ENCODE assay signal across 30 cellular contexts in genomic region chr2:168039885-168040284, GRCh38.
DNase-seq lines count a peak whose midpoint lies in the region; ATAC-seq, FAIRE-seq and TF ChIP-seq lines count a peak whose summit lies in the region.
"Had no signal": no experiment of that assay in that cellular context is flagged by ENCODE, and none has a peak within 500 bp of the region (broad histone marks: within the 10 kb centered on the region; RNA-seq: fewer than 3 reads in every experiment).

No MANE protein-coding gene starts in this region.

- no peak overlapping the region for H3K27ac Mint-ChIP-seq in activated B cell treated with CpG ODN at 0.5 μM for 24 hours
- H3K27ac Mint-ChIP-seq: nephron progenitor cell had no signal

- H3K27me3 Mint-ChIP-seq in activated B cell treated with CpG ODN at 0.5 μM for 24 hours = no peaks in the 10 kb centered on the region

- H3K9me3 ChIP-seq in kidney (ENCODE audit: control insufficient read depth in 1 of 2, low read length in 2 of 2) = no peaks in the 10 kb centered on the region
- H3K9me3 ChIP-seq: body of pancreas, Caco-2, gastrocnemius medialis, mucosa of descending colon, pancreas, SJSA1, upper lobe of right lung had no signal

- H3K4me3 ChIP-seq in kidney (ENCODE audit: low read length in 2 of 2) = no peak overlapping the region
- H3K4me3 ChIP-seq: body of pancreas, gastrocnemius medialis, mucosa of descending colon, pancreas, SJSA1, smooth muscle cell, upper lobe of right lung had no signal

- intact Hi-C loops in activated B cell treated with CpG ODN at 0.5 μM for 24 hours (cut with micrococcal nuclease) = loop anchor here (1.0 to 5.0 kb wide), 4 partner anchors 38 to 417 kb away; partner anchors contain the start of genes CERS6 and STK39
- intact Hi-C loops in kidney (cut with DNase I) = no loop called here

- H3K9me3 Mint-ChIP-seq in activated B cell treated with CpG ODN at 0.5 μM for 24 hours = no peaks in the 10 kb centered on the region
- H3K9me3 Mint-ChIP-seq: nephron progenitor cell had no signal

- no peak for TF ChIP-seq POLR2A in GM12891 (IDR thresholded peaks at IDR 0.05; ENCODE audit: low read depth, low read length)

- no peak for DNase-seq in GM12891 (ENCODE audit: insufficient read length, low spot score)
- no peak for DNase-seq in activated B cell treated with CpG ODN at 0.5 μM for 24 hours
- DNase-seq in activated effector memory CD4-positive, alpha-beta T cell treated with Interleukin-2 at 50 U/mL for 16 hours = no peak
- no peak for DNase-seq in amniotic stem cell (lab: John Stamatoyannopoulos, UW)
- DNase-seq in kidney = no peak
- DNase-seq: activated CD4-positive, CD25-positive, alpha-beta regulatory T cell treated with anti-CD3 and anti-CD28 coated beads, Interleukin-2, amount 50 U/mL, for 72 hours; activated T-cell treated with anti-CD3 and anti-CD28 coated beads, Interleukin-2, amount 50 U/mL, for 1 hour; body of pancreas; Caco-2; cerebellar nuclear complex; DND-41; gastrocnemius medialis; H7; left cardiac atrium; mucosa of descending colon; NCI-H1092; NCI-H1694 treated with DMSO at 0.1 percent for 48 hours; NCI-H2171; NCI-H510A treated with DMSO at 0.1 percent for 48 hours; nephron progenitor cell; pancreas; RPMI8226; stimulated activated CD4-positive, alpha-beta T cell treated with anti-CD3 and anti-CD28 coated beads, Interleukin-2, amount 100 ng/mL, for 24 hours; upper lobe of right lung had no signal

- H3K4me1 Mint-ChIP-seq in activated B cell treated with CpG ODN at 0.5 μM for 24 hours = peaks cover 83% of the 10 kb centered on the region

- H3K4me3 Mint-ChIP-seq in activated B cell treated with CpG ODN at 0.5 μM for 24 hours = peak overlapping the region; percentile 2
- H3K4me3 Mint-ChIP-seq: nephron progenitor cell had no signal

- no peak for TF ChIP-seq CTCF in activated B cell treated with CpG ODN at 0.5 μM for 24 hours (IDR thresholded peaks at IDR 0.05)
- no peak for TF ChIP-seq CTCF in kidney (IDR thresholded peaks at IDR 0.05; ENCODE audit: borderline replicate concordance, extremely low read depth, insufficient read depth)

- no peak for FAIRE-seq in GM12891 (lab: Jason Lieb, UNC)
- no peak for FAIRE-seq in kidney (lab: Jason Lieb, UNC)
- FAIRE-seq: endometrium had no signal

- H3K9ac ChIP-seq in kidney (ENCODE audit: low read length in 2 of 2) = no peak overlapping the region

- H3K36me3 Mint-ChIP-seq in activated B cell treated with CpG ODN at 0.5 μM for 24 hours (ENCODE audit: low read depth) = no peaks in the 10 kb centered on the region

- H3K27ac ChIP-seq in kidney (ENCODE audit: low read depth in 2 of 2, low read length in 2 of 2) = no peak overlapping the region
- H3K27ac ChIP-seq: body of pancreas, C4-2B, gastrocnemius medialis, pancreas, SJSA1, upper lobe of right lung had no signal

- no peaks in the 10 kb centered on the region for H3K4me1 ChIP-seq in kidney (ENCODE audit: control insufficient read depth in 1 of 2, insufficient read depth in 1 of 2, low read depth in 1 of 2, low read length in 2 of 2)
- H3K4me1 ChIP-seq: body of pancreas, gastrocnemius medialis, pancreas, SJSA1, upper lobe of right lung had no signal

- CTCF ChIA-PET in activated B cell treated with CpG ODN at 0.5 μM for 24 hours (lab: Charles Lee) = no interaction called here

- H3K36me3 ChIP-seq in kidney (ENCODE audit: control insufficient read depth in 1 of 2, insufficient read depth in 2 of 2, low read length in 2 of 2) = no peaks in the 10 kb centered on the region
- H3K36me3 ChIP-seq: gastrocnemius medialis, pancreas, SJSA1, upper lobe of right lung had no signal

- ATAC-seq in GM18907 (IDR thresholded peaks at IDR 0.05; ENCODE audit: unreplicated experiment) (peak; percentile 67), HG03565 (IDR thresholded peaks at IDR 0.05; ENCODE audit: unreplicated experiment) (peak; percentile 23), activated B cell treated with CpG ODN at 0.5 μM for 24 hours (ENCODE audit: low read depth) (peak; percentile 30)
- ATAC-seq: body of pancreas, gastrocnemius medialis, left cardiac atrium, mucosa of descending colon, pancreas, upper lobe of right lung had no signal

- POLR2A ChIA-PET in activated B cell treated with CpG ODN at 0.5 μM for 24 hours (lab: Charles Lee) = interaction anchor here (0.6 kb wide), 1 partner anchor 51 kb away, joined by 3 read pairs; no protein-coding TSS in a partner anchor

TF ChIP-seq in GM12891, 5 proteins besides CTCF, POLR2A, EP300 and RAD21:
- TF ChIP-seq POU2F2 (IDR thresholded peaks at IDR 0.05; ENCODE audit: low read depth, low read length) (no peak), POLR2AphosphoS5 (IDR thresholded peaks at IDR 0.05; ENCODE audit: low read depth, low read length) (no peak), SPI1 (IDR thresholded peaks at IDR 0.05; ENCODE audit: low read depth, low read length) (0 out of 2 replicates have a peak, but pooled peaks have one; percentile 3), PAX5 (IDR thresholded peaks at IDR 0.05; ENCODE audit: insufficient read depth, low read length, severe bottlenecking) (no peak), TAF1 (IDR thresholded peaks at IDR 0.05; ENCODE audit: low read depth, low read length) (no peak)
